ENCODE assay signal across 17 cellular contexts in the genomic region with DNA sequence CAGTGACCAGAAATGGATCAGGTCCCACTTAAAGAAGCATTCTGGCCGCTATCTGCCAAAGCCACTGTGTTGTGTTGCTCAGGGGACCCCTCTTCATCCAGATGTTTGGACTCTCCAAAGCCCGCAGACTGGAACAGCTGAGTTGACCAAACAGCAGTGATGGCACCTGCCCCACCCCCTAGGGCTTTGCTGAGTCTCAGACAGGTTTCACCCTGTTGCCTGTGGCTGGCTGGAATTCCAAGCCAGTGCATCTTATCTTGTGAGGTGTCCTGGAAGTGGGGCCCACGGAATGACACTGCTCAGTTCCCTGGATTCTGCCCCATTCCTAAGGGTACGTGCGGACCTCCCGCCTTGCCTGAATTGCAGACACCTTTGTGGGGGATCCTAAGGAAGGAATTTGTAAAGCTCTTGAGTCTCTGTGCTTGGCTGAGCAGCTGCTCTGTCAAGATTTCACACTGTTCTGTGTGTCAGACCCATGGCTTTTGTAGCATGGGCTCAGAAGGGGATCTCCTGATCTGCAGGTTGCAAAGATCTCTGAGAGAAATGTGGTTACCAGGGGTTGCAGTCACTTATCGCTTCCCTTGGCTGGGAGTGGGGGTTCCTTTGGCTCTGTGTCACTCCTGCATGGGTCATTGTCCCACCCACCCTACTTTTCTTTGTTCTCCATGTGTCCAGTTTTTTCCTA.
"Had no signal": no experiment of that assay in that cellular context is flagged by ENCODE, and none has a peak within 500 bp of the region (broad histone marks: within the 10 kb centered on the region; RNA-seq: fewer than 3 reads in every experiment).

No MANE protein-coding gene starts in this region.

- ATAC-seq: effector memory CD8-positive, alpha-beta T cell; gastrocnemius medialis; left colon; naive thymus-derived CD4-positive, alpha-beta T cell had no signal

- H3K36me3 ChIP-seq: esophagus muscularis mucosa, gastrocnemius medialis, sigmoid colon had no signal

- H3K27me3 ChIP-seq: esophagus muscularis mucosa, gastrocnemius medialis, sigmoid colon had no signal

- DNase-seq: effector memory CD8-positive, alpha-beta T cell; gastrocnemius medialis; glutamatergic neuron; immature natural killer cell; left colon; naive thymus-derived CD4-positive, alpha-beta T cell; nephron progenitor cell; posterior cingulate gyrus; sigmoid colon; stimulated activated CD4-positive, alpha-beta T cell treated with anti-CD3 and anti-CD28 coated beads, Interleukin-12 subunit alpha, Interleukin-12 subunit beta, amount 100 ng/mL, for 4 hours; stimulated activated naive CD4-positive, alpha-beta T cell treated with Interleukin-2 at 50 U/mL for 16 hours had no signal

- H3K4me3 ChIP-seq: esophagus muscularis mucosa, gastrocnemius medialis, sigmoid colon, skin epidermis had no signal

- H3K27ac ChIP-seq: epithelial cell of prostate, esophagus muscularis mucosa, gastrocnemius medialis, sigmoid colon, skin epidermis had no signal

- H3K4me1 ChIP-seq: esophagus muscularis mucosa, gastrocnemius medialis, sigmoid colon had no signal

- H3K9me3 ChIP-seq: gastrocnemius medialis had no signal

- FAIRE-seq: colon, keratinocyte, urothelium cell line had no signal
